Comparison of ENCODE assay signal across 20 cellular contexts in genomic region chr20:1950836-1951235, GRCh38. TPM values are rescaled to one million over a fixed set of nuclear protein-coding genes. Genes with fewer than 3 reads are reported as not detected.
"Had no signal": no experiment of that assay in that cellular context is flagged by ENCODE, and none has a peak within 500 bp of the region (broad histone marks: within the 10 kb centered on the region; RNA-seq: fewer than 3 reads in every experiment).

No MANE protein-coding gene starts in this region.

- H3K4me1 Mint-ChIP-seq: activated CD4-positive, alpha-beta T cell treated with anti-CD3 and anti-CD28 coated beads, Interleukin-2, amount 10 ng/mL, durations not matched to agents 7 days and 5 days; activated T-helper 17 cell treated with anti-CD3 and anti-CD28 coated beads, Interleukin-2, amount 50 U/mL, for 72 hours; central memory CD8-positive, alpha-beta T cell had no signal

- H3K4me3 ChIP-seq: adrenal gland, body of pancreas, left ventricle myocardium inferior, pancreas, tibial artery had no signal

- H3K36me3 Mint-ChIP-seq: memory B cell had no signal

- H3K4me3 Mint-ChIP-seq: activated CD4-positive, alpha-beta T cell treated with anti-CD3 and anti-CD28 coated beads, Interleukin-2, amount 10 ng/mL, durations not matched to agents 7 days and 5 days; activated T-helper 17 cell treated with anti-CD3 and anti-CD28 coated beads, Interleukin-2, amount 50 U/mL, for 72 hours; central memory CD8-positive, alpha-beta T cell; memory B cell had no signal

- H3K9me3 ChIP-seq: adrenal gland, body of pancreas, left ventricle myocardium inferior, pancreas, SK-N-SH, tibial artery had no signal

- H3K27ac ChIP-seq: body of pancreas, left ventricle myocardium inferior, pancreas, tibial artery had no signal

- H3K36me3 ChIP-seq: adrenal gland, left ventricle myocardium inferior, pancreas, tibial artery had no signal

- H3K27ac Mint-ChIP-seq: activated CD4-positive, alpha-beta T cell treated with anti-CD3 and anti-CD28 coated beads, Interleukin-2, amount 10 ng/mL, durations not matched to agents 7 days and 5 days; activated T-helper 17 cell treated with anti-CD3 and anti-CD28 coated beads, Interleukin-2, amount 50 U/mL, for 72 hours had no signal

- H3K27me3 ChIP-seq: adrenal gland, body of pancreas, pancreas had no signal

- ATAC-seq: activated T-helper 17 cell treated with anti-CD3 and anti-CD28 coated beads, Interleukin-2, amount 50 U/mL, for 72 hours; body of pancreas; esophagus mucosa; pancreas had no signal

- H3K9me3 Mint-ChIP-seq: activated CD4-positive, alpha-beta T cell treated with anti-CD3 and anti-CD28 coated beads, Interleukin-2, amount 10 ng/mL, durations not matched to agents 7 days and 5 days; activated T-helper 17 cell treated with anti-CD3 and anti-CD28 coated beads, Interleukin-2, amount 50 U/mL, for 72 hours; central memory CD8-positive, alpha-beta T cell; memory B cell had no signal

- DNase-seq: activated CD4-positive, alpha-beta T cell treated with anti-CD3 and anti-CD28 coated beads, Interleukin-2, amount 10 ng/mL, durations not matched to agents 7 days and 5 days; activated CD4-positive, CD25-positive, alpha-beta regulatory T cell; activated naive CD4-positive, alpha-beta T cell treated with anti-CD3 and anti-CD28 coated beads, Interleukin-2, amount 50 U/mL, for 16 hours; activated T-cell treated with anti-CD3 and anti-CD28 coated beads for 4 hours; body of pancreas; cortex of kidney; left ventricle myocardium inferior; pancreas; SK-N-SH; tibial artery had no signal

RNA-seq across cellular contexts. Expression of gene PDYN, which starts 43.0 kb away (rescaled TPM):
- total RNA-seq: activated CD4-positive, alpha-beta T cell treated with anti-CD3 and anti-CD28 coated beads, Interleukin-2, amount 10 ng/mL, durations not matched to agents 7 days and 5 days; activated CD8-positive, alpha-beta memory T cell treated with anti-CD3 and anti-CD28 coated beads for 36 hours; activated T-helper 17 cell treated with anti-CD3 and anti-CD28 coated beads, Interleukin-2, amount 50 U/mL, for 72 hours; adrenal gland; body of pancreas; esophagus mucosa; glomerular endothelial cell; left ventricle myocardium inferior; pancreas; renal cortical epithelial cell; skeletal muscle tissue; T-helper 1 cell treated with Interleukin-12 subunit alpha and Interleukin-12 subunit beta and Interleukin-4 antibody, amounts not matched to agents 30 ng/mL and 1 ng/mL, for 36 hours had no signal
- polyA plus RNA-seq: adrenal gland, pancreas, SK-N-SH had no signal

RNA-seq across cellular contexts. Expression of gene SIRPA, which starts 55.6 kb away (rescaled TPM):
- total RNA-seq: activated CD4-positive, alpha-beta T cell treated with anti-CD3 and anti-CD28 coated beads, Interleukin-2, amount 10 ng/mL, durations not matched to agents 7 days and 5 days; T-helper 1 cell treated with Interleukin-12 subunit alpha and Interleukin-12 subunit beta and Interleukin-4 antibody, amounts not matched to agents 30 ng/mL and 1 ng/mL, for 36 hours had no signal
